ENCODE assay signal across 17 cellular contexts in the genomic region with DNA sequence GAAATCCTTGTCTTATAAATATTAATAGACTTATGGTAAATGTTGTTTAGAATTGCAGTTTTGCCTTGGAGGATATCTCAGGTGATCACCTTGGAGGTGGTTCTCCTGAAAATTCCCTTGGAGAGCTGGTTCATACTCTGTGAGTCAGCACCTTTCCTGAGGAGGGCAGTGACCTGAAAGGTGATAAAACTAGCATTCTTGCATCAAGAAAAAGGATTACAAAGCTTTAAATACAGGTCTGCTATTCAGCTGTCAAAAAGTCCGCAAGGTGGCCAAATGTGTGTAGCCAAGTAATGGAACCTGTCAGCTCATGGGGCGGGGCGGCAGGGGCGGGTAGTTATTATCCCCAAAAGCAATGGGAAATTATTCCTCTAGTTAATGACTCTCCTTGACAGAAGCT. TPM values are rescaled to one million over a fixed set of nuclear protein-coding genes. Genes with fewer than 3 reads are reported as not detected.
DNase-seq lines count a peak whose midpoint lies in the region; ATAC-seq, FAIRE-seq and TF ChIP-seq lines count a peak whose summit lies in the region.
"Had no signal": no experiment of that assay in that cellular context is flagged by ENCODE, and none has a peak within 500 bp of the region (broad histone marks: within the 10 kb centered on the region; RNA-seq: fewer than 3 reads in every experiment).

No MANE protein-coding gene starts in this region.

- H3K27ac ChIP-seq in VCaP: peak overlapping the region; percentile 86
- H3K27ac ChIP-seq: GM23248 had no signal

- no peak for TF ChIP-seq POLR2A in GM12891 (IDR thresholded peaks at IDR 0.05; ENCODE audit: low read depth, low read length)

- peak; percentile 72 for DNase-seq in NCI-H69 (lab: John Stamatoyannopoulos, UW)
- peak; percentile 0 for DNase-seq in ecto neural progenitor cell (ENCODE audit: low spot score)
- no peak for DNase-seq in GM12891 (ENCODE audit: insufficient read length, low spot score)
- no peak for DNase-seq in NCI-H1105 (lab: John Stamatoyannopoulos, UW)
- DNase-seq: BE2C; C1 segment of cervical spinal cord; Caco-2; CD4-positive, CD25-positive, alpha-beta regulatory T cell; CD8-positive, alpha-beta memory T cell; GDM1; GM23248 had no signal

- no peak for FAIRE-seq in GM12891 (lab: Jason Lieb, UNC)
- FAIRE-seq: D721Med, GM19239, HepG2 had no signal

- no peak for TF ChIP-seq CTCF in VCaP (conservative IDR thresholded peaks at IDR 0.05)

- ATAC-seq in GM18868 (IDR thresholded peaks at IDR 0.05; ENCODE audit: unreplicated experiment): no peak
- ATAC-seq: HepG2 had no signal

TF ChIP-seq in GM12891, 5 proteins besides CTCF, POLR2A, EP300 and RAD21:
- TF ChIP-seq PAX5 (IDR thresholded peaks at IDR 0.05; ENCODE audit: insufficient read depth, low read length, severe bottlenecking): no peak
- TF ChIP-seq SPI1 (IDR thresholded peaks at IDR 0.05; ENCODE audit: low read depth, low read length): no peak
- no peak for TF ChIP-seq POU2F2 (IDR thresholded peaks at IDR 0.05; ENCODE audit: low read depth, low read length)
- TF ChIP-seq TAF1 (IDR thresholded peaks at IDR 0.05; ENCODE audit: low read depth, low read length): no peak
- no peak for TF ChIP-seq POLR2AphosphoS5 (IDR thresholded peaks at IDR 0.05; ENCODE audit: low read depth, low read length)

RNA-seq across cellular contexts. Expression of gene EDARADD, which starts 52.8 kb away (rescaled TPM):
- 2.7 TPM for polyA plus RNA-seq in GM12891 (2012; ENCODE audit: low read depth, missing spikeins)
- polyA plus RNA-seq: IgD-negative memory B cell had no signal

RNA-seq across cellular contexts. Expression of gene ERO1B, which starts 59.5 kb away (rescaled TPM):
- polyA plus RNA-seq in GM12891 (2012; ENCODE audit: low read depth, missing spikeins): 8.9 TPM

Comparison
In these comparisons a context has a peak if more than half of its experiments do, and no peak if none do; other contexts are left out.
1. DNase-seq: peak in NCI-H69 (single experiment) and ecto neural progenitor cell (single experiment); none in GM12891 (single experiment) and NCI-H1105 (single experiment).